Comparison of ENCODE assay signal across 9 cellular contexts in genomic region chr2:7672027-7672684, GRCh38.
A peak's percentile ranks its signal among the peaks of the same experiment; 100 is the strongest.
DNase-seq lines count a peak whose midpoint lies in the region; ATAC-seq, FAIRE-seq and TF ChIP-seq lines count a peak whose summit lies in the region.
"Had no signal": no experiment of that assay in that cellular context is flagged by ENCODE, and none has a peak within 500 bp of the region (broad histone marks: within the 10 kb centered on the region; RNA-seq: fewer than 3 reads in every experiment).

No MANE protein-coding gene starts in this region.

- POLR2A ChIA-PET in RWPE1 (lab: Yijun Ruan, JAX; ENCODE audit: low non-redundant PET): no interaction called here

- no peaks in the 10 kb centered on the region for H3K27me3 Mint-ChIP-seq in activated naive CD4-positive, alpha-beta T cell treated with anti-CD3 and anti-CD28 coated beads, Interleukin-2, amount 50 U/mL, for 24 hours

- 0 out of 2 replicates have a peak, but pooled peaks have one; percentile 15 for TF ChIP-seq CTCF in RWPE1 (conservative IDR thresholded peaks at IDR 0.05; ENCODE audit: low read depth)

- no peak for TF ChIP-seq POLR2A in GM12892 (IDR thresholded peaks at IDR 0.05; ENCODE audit: low read depth, low read length)

- no peaks in the 10 kb centered on the region for H3K9me3 Mint-ChIP-seq in activated naive CD4-positive, alpha-beta T cell treated with anti-CD3 and anti-CD28 coated beads, Interleukin-2, amount 50 U/mL, for 24 hours

- peak; percentile 36 to 53 for DNase-seq in activated CD4-positive, alpha-beta T cell treated with anti-CD3 and anti-CD28 coated beads for 24 hours (ENCODE audit: low read depth in 2 of 2)
- DNase-seq in activated CD4-positive, alpha-beta T cell treated with anti-CD3 and anti-CD28 coated beads for 1 hour: no peak
- DNase-seq in RWPE1 (ENCODE audit: low spot score) (no peak), iPS-NIHi7 (ENCODE audit: extremely low spot score) (peak; percentile 88), GM12892 (ENCODE audit: insufficient read length) (no peak)
- DNase-seq in stimulated activated CD8-positive, alpha-beta memory T cell treated with anti-CD3 and anti-CD28 coated beads, Interleukin-12 subunit alpha, Interleukin-12 subunit beta, amount 100 ng/mL, for 24 hours (ENCODE audit: extremely low read depth): peak; percentile 23

- no peak for FAIRE-seq in GM12892 (lab: Jason Lieb, UNC)

- no peak overlapping the region for H3K27ac ChIP-seq in RWPE1
- H3K27ac ChIP-seq: epithelial cell of prostate had no signal

- H3K4me1 Mint-ChIP-seq in activated naive CD4-positive, alpha-beta T cell treated with anti-CD3 and anti-CD28 coated beads, Interleukin-2, amount 50 U/mL, for 24 hours: peaks cover 31% of the 10 kb centered on the region

- no peaks in the 10 kb centered on the region for H3K36me3 Mint-ChIP-seq in activated naive CD4-positive, alpha-beta T cell treated with anti-CD3 and anti-CD28 coated beads, Interleukin-2, amount 50 U/mL, for 24 hours

- H3K4me3 Mint-ChIP-seq in activated naive CD4-positive, alpha-beta T cell treated with anti-CD3 and anti-CD28 coated beads, Interleukin-2, amount 50 U/mL, for 24 hours: peak overlapping the region; percentile 67

- H3K27ac Mint-ChIP-seq in activated naive CD4-positive, alpha-beta T cell treated with anti-CD3 and anti-CD28 coated beads, Interleukin-2, amount 50 U/mL, for 24 hours: peak overlapping the region; percentile 94

- no peak for ATAC-seq in HG02884 (IDR thresholded peaks at IDR 0.05; ENCODE audit: unreplicated experiment)

- CTCF ChIA-PET in RWPE1 (lab: Yijun Ruan, JAX): interaction anchor here (0.6 kb wide), 1 partner anchor 11 kb away, joined by 3 read pairs; no protein-coding TSS in a partner anchor

Comparison
In these comparisons a context has a peak if more than half of its experiments do, and no peak if none do; other contexts are left out.
1. DNase-seq: peak in activated CD4-positive, alpha-beta T cell treated with anti-CD3 and anti-CD28 coated beads for 24 hours (2 of 2), iPS-NIHi7 (single experiment) and stimulated activated CD8-positive, alpha-beta memory T cell treated with anti-CD3 and anti-CD28 coated beads, Interleukin-12 subunit alpha, Interleukin-12 subunit beta, amount 100 ng/mL, for 24 hours (single experiment); none in activated CD4-positive, alpha-beta T cell treated with anti-CD3 and anti-CD28 coated beads for 1 hour (single experiment), RWPE1 (single experiment) and GM12892 (single experiment).